Comparison of ENCODE assay signal across 10 cellular contexts in genomic region chr5:37847978-37848425, GRCh38. TPM values are rescaled to one million over a fixed set of nuclear protein-coding genes. Genes with fewer than 3 reads are reported as not detected.
DNase-seq lines count a peak whose midpoint lies in the region; ATAC-seq, FAIRE-seq and TF ChIP-seq lines count a peak whose summit lies in the region.
"Had no signal": no experiment of that assay in that cellular context is flagged by ENCODE, and none has a peak within 500 bp of the region (broad histone marks: within the 10 kb centered on the region; RNA-seq: fewer than 3 reads in every experiment).

No MANE protein-coding gene starts in this region.

- no peak for TF ChIP-seq EP300 in A549 (IDR thresholded peaks at IDR 0.05)

- TF ChIP-seq CTCF in A549 (IDR thresholded peaks at IDR 0.05) (no peak), NB4 (IDR thresholded peaks at IDR 0.05; ENCODE audit: low read depth, low read length) (no peak), brain microvascular endothelial cell (IDR thresholded peaks at IDR 0.05; ENCODE audit: low read depth, low read length, missing control alignments) (no peak), type B pancreatic cell (conservative IDR thresholded peaks at IDR 0.05) (no peak), heart right ventricle (IDR thresholded peaks at IDR 0.05) (no peak)

- H3K27me3 ChIP-seq in brain microvascular endothelial cell (replicated peaks) = no peaks in the 10 kb centered on the region
- H3K27me3 ChIP-seq in heart right ventricle = peaks cover 0 to 31% (median 12%) of the 10 kb centered on the region in 7 donors

- POLR2A ChIA-PET in A549 (lab: Yijun Ruan, JAX) = no interaction called here

- H3K9me3 ChIP-seq in A549 = no peaks in the 10 kb centered on the region
- no peaks in the 10 kb centered on the region for H3K9me3 ChIP-seq in heart right ventricle

- in situ Hi-C loops in brain microvascular endothelial cell (cut with HindIII; ENCODE audit: low pct_ligation_motif_present, low sequenced_read_pairs) = loop anchor here (25.0 kb wide), 1 partner anchor 339 kb away; no protein-coding TSS in a partner anchor

- H3K4me3 ChIP-seq in A549 = no peak overlapping the region
- H3K4me3 ChIP-seq in NB4 (ENCODE audit: low read depth, low read length) = no peak overlapping the region
- no peak overlapping the region for H3K4me3 ChIP-seq in brain microvascular endothelial cell (ENCODE audit: low read depth, low read length)
- H3K4me3 ChIP-seq in heart right ventricle = no peak overlapping the region

- H3K9me3 Mint-ChIP-seq in type B pancreatic cell = no peaks in the 10 kb centered on the region
- no peaks in the 10 kb centered on the region for H3K9me3 Mint-ChIP-seq in activated CD4-positive, alpha-beta T cell treated with anti-CD3 and anti-CD28 coated beads, Interleukin-2, amount 10 ng/mL, durations not matched to agents 24 days and 14 days
- H3K9me3 Mint-ChIP-seq: activated B cell treated with CpG ODN at 0.5 μM for 24 hours, nephron had no signal

- CTCF ChIA-PET in A549 (lab: Yijun Ruan, JAX) = interaction anchor here (2.3 kb wide), 1 partner anchor 10 kb away, joined by 7 read pairs; no protein-coding TSS in a partner anchor

- H3K4me3 Mint-ChIP-seq in type B pancreatic cell = no peak overlapping the region
- H3K4me3 Mint-ChIP-seq in activated CD4-positive, alpha-beta T cell treated with anti-CD3 and anti-CD28 coated beads, Interleukin-2, amount 10 ng/mL, durations not matched to agents 24 days and 14 days = no peak overlapping the region
- H3K4me3 Mint-ChIP-seq: activated B cell treated with CpG ODN at 0.5 μM for 24 hours, nephron had no signal

- ATAC-seq in A549 (peak; percentile 34 to 60; a peak in 4 of 6 replicates), GM19452 (IDR thresholded peaks at IDR 0.05; ENCODE audit: unreplicated experiment) (peak; percentile 82), heart right ventricle (no peak)
- ATAC-seq in activated CD4-positive, CD25-positive, alpha-beta regulatory T cell treated with anti-CD3 and anti-CD28 coated beads, Interleukin-2, amount 50 U/mL, for 24 hours = no peak

- DNase-seq in A549 (ENCODE audit: low read depth in 1 of 2, low spot score in 1 of 2) (peak in 1 of 2 experiments; percentile 58), NB4 (ENCODE audit: low read depth) (peak; percentile 62), brain microvascular endothelial cell (peak; percentile 34), type B pancreatic cell (ENCODE audit: extremely low spot score, unreplicated experiment) (no peak), heart right ventricle (no peak)
- DNase-seq in activated CD4-positive, alpha-beta T cell treated with anti-CD3 and anti-CD28 coated beads, Interleukin-2, amount 10 ng/mL, durations not matched to agents 24 days and 14 days = no peak
- DNase-seq: activated B cell treated with CpG ODN at 0.5 μM for 24 hours had no signal

- no peak for FAIRE-seq in A549 (lab: Jason Lieb, UNC)

- H3K27ac Mint-ChIP-seq in type B pancreatic cell = peak overlapping the region; percentile 82
- H3K27ac Mint-ChIP-seq in activated CD4-positive, alpha-beta T cell treated with anti-CD3 and anti-CD28 coated beads, Interleukin-2, amount 10 ng/mL, durations not matched to agents 24 days and 14 days = no peak overlapping the region
- H3K27ac Mint-ChIP-seq: activated B cell treated with CpG ODN at 0.5 μM for 24 hours, nephron had no signal

- H3K4me1 Mint-ChIP-seq in type B pancreatic cell (ENCODE audit: unreplicated experiment) = peaks cover 26% of the 10 kb centered on the region
- H3K4me1 Mint-ChIP-seq in activated CD4-positive, alpha-beta T cell treated with anti-CD3 and anti-CD28 coated beads, Interleukin-2, amount 10 ng/mL, durations not matched to agents 24 days and 14 days = no peaks in the 10 kb centered on the region
- H3K4me1 Mint-ChIP-seq: activated B cell treated with CpG ODN at 0.5 μM for 24 hours had no signal

- no peak for TF ChIP-seq POLR2A in A549 (IDR thresholded peaks at IDR 0.05; ENCODE audit: low read length)
- no peak for TF ChIP-seq POLR2A in NB4 (IDR thresholded peaks at IDR 0.05; ENCODE audit: extremely low read depth, insufficient read length)

- H3K36me3 ChIP-seq in brain microvascular endothelial cell (replicated peaks) = no peaks in the 10 kb centered on the region
- no peaks in the 10 kb centered on the region for H3K36me3 ChIP-seq in heart right ventricle

- WGBS in A549 (ENCODE audit: missing lambda C conversion rate) = 58% methylated on average over 3 of the region's 3 CpGs
- WGBS in heart right ventricle, 2 donors = 53 to 68% methylated on average over 3 of the region's 3 CpGs

- peaks cover 7% of the 10 kb centered on the region; the same call in 2 of the 3 replicates for H3K4me1 ChIP-seq in A549
- H3K4me1 ChIP-seq in heart right ventricle = no peaks in the 10 kb centered on the region

- intact Hi-C loops in heart right ventricle (cut with DNase I) = no loop called here
- intact Hi-C loops in activated CD4-positive, alpha-beta T cell treated with anti-CD3 and anti-CD28 coated beads, Interleukin-2, amount 10 ng/mL, durations not matched to agents 24 days and 14 days (cut with micrococcal nuclease) = no loop called here

- no peak for TF ChIP-seq RAD21 in A549 (conservative IDR thresholded peaks at IDR 0.05 in 1 of 2, IDR thresholded peaks at IDR 0.05 in 1 of 2)

- H3K36me3 Mint-ChIP-seq in type B pancreatic cell = no peaks in the 10 kb centered on the region
- H3K36me3 Mint-ChIP-seq in activated CD4-positive, alpha-beta T cell treated with anti-CD3 and anti-CD28 coated beads, Interleukin-2, amount 10 ng/mL, durations not matched to agents 24 days and 14 days (ENCODE audit: low read depth) = no peaks in the 10 kb centered on the region

- H3K27ac ChIP-seq in A549 (peak overlapping the region; percentile 60 to 76; a peak in 5 of 6 replicates), brain microvascular endothelial cell (no peak overlapping the region), heart right ventricle (no peak overlapping the region)

- H3K27me3 Mint-ChIP-seq in type B pancreatic cell = peaks cover 26% of the 10 kb centered on the region
- peaks cover 32% of the 10 kb centered on the region for H3K27me3 Mint-ChIP-seq in activated CD4-positive, alpha-beta T cell treated with anti-CD3 and anti-CD28 coated beads, Interleukin-2, amount 10 ng/mL, durations not matched to agents 24 days and 14 days

- H3K4me2 ChIP-seq in A549 = no peak overlapping the region

TF ChIP-seq in A549, 52 proteins besides CTCF, POLR2A, EP300 and RAD21:
- TF ChIP-seq TP53 (CRISPR knock-in tag; IDR thresholded peaks at IDR 0.05) (peak; percentile 95), USF2 (IDR thresholded peaks at IDR 0.05) (no peak)

RNA-seq across cellular contexts. Expression of gene GDNF, which starts 8.2 kb away (rescaled TPM):
- polyA plus RNA-seq in A549 (2011; rRNA removed) = 0.01 and 0.03 TPM in 2 replicates
- polyA plus RNA-seq in A549 (2012; cell fraction: cytosol; rRNA removed) = not detected in 2 replicates
- 0.01 TPM in 1 of 2 replicates, not detected in the other for polyA plus RNA-seq in A549 (2012; cell fraction: nucleus; rRNA removed)
- polyA plus RNA-seq in A549 (2017; fragmentation: RNase III; extraction: RNeasy Plus Mini Kit Qiagen cat#74134 plus additional on column Dnase treatment) = not detected in 3 replicates
- 0.05 TPM in 1 of 2 replicates, not detected in the other for polyA minus RNA-seq in A549 (2011; rRNA and poly(A)+ RNA removed)
- total RNA-seq in type B pancreatic cell (ENCODE audit: low replicate concordance) = 0.98 and 5.7 TPM in 2 replicates
- under 1 TPM in 8 of 10 donors, not detected in 2; 0.07 to 0.94 (median 0.25) TPM for total RNA-seq in heart right ventricle
- polyA plus RNA-seq in heart right ventricle = under 1 TPM in 1 of 2 donors, not detected in 1; 0.04 TPM
- total RNA-seq in activated CD4-positive, alpha-beta T cell treated with anti-CD3 and anti-CD28 coated beads, Interleukin-2, amount 10 ng/mL, durations not matched to agents 24 days and 14 days = 0.16 and 0.38 TPM in 2 replicates
- total RNA-seq: activated B cell treated with CpG ODN at 0.5 μM for 24 hours had no signal

Comparison
In these comparisons a context has a peak if more than half of its experiments do, and no peak if none do; other contexts are left out.
1. ATAC-seq: peak in A549 (2 of 2) and GM19452 (single experiment); none in heart right ventricle (0 of 8) and activated CD4-positive, CD25-positive, alpha-beta regulatory T cell treated with anti-CD3 and anti-CD28 coated beads, Interleukin-2, amount 50 U/mL, for 24 hours (0 of 2).
2. DNase-seq: peak in NB4 (single experiment) and brain microvascular endothelial cell (single experiment); none in type B pancreatic cell (single experiment), heart right ventricle (0 of 2) and activated CD4-positive, alpha-beta T cell treated with anti-CD3 and anti-CD28 coated beads, Interleukin-2, amount 10 ng/mL, durations not matched to agents 24 days and 14 days (single experiment).
3. H3K27ac ChIP-seq: peak in A549 (2 of 2); none in brain microvascular endothelial cell (single experiment) and heart right ventricle (0 of 10).